ENCODE assay signal across 1 cellular context in the genomic region with DNA sequence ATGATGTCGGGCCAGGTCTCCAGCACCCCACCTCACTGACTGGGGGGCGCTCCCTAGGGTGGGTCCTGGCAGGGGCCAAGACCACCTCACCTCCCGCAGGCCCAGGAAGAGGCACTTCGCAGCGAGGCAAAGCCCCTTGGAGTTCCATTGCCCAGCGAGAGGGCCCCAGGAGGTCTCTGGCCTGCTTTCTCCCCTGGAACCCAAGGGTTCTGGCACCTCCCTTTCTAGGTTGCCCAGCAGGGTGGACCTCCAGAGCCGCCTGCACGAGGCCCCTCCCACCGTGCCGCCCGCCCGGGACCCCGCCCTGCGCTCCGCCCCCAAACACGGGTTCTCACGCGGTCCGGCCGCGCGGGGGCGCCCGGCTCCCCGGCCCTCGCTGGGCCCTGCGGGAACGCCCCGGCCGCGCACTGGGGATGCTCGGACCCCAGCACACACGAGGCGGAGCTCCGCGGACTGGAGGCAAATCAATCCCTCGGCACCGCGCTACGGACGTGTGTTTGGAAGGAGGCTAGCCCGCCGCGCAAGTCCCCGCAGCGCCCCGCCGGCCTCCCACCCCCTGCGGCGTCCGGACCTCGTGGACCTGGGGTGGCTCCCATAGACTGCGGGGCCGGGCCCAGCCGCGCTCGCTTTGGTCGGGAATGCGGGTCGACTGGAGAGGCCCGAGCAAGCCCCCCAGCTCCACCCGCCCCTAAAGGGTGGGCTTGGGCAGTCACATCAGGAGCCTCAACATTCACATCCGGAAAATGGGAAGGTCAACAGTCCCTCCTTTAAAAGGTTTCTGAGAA.
TF ChIP-seq lines count a peak whose summit lies in the region.

No MANE protein-coding gene starts in this region.

TF ChIP-seq in H1, 55 proteins besides CTCF, POLR2A, EP300 and RAD21:
- TF ChIP-seq KDM5A (IDR thresholded peaks at IDR 0.05; ENCODE audit: low read length) (no peak), CREB1 (IDR thresholded peaks at IDR 0.05) (no peak), SRF (IDR thresholded peaks at IDR 0.05; ENCODE audit: low read depth, low read length) (no peak), YY1 (IDR thresholded peaks at IDR 0.05; ENCODE audit: low read depth, low read length) (no peak), GTF2F1 (IDR thresholded peaks at IDR 0.05; ENCODE audit: borderline replicate concordance, low read depth, low read length) (0 out of 2 replicates have a peak, but pooled peaks have one; percentile 36), ZNF274 (IDR thresholded peaks at IDR 0.05; ENCODE audit: borderline replicate concordance, extremely low read depth, low read length) (no peak), BCL11A (IDR thresholded peaks at IDR 0.05; ENCODE audit: low read depth in 2 of 2, low read length in 2 of 2) (no peak), PHF8 (conservative IDR thresholded peaks at IDR 0.05; ENCODE audit: low read depth, low read length) (no peak), TAF7 (optimal IDR thresholded peaks at IDR 0.05; ENCODE audit: borderline replicate concordance, low read depth, low read length) (peak; percentile 36), TBP (IDR thresholded peaks at IDR 0.05; ENCODE audit: low read depth, low read length) (peak; percentile 76; the same call in 1 of the 2 replicates), SIN3A (conservative IDR thresholded peaks at IDR 0.05 in 1 of 2, IDR thresholded peaks at IDR 0.05 in 1 of 2; ENCODE audit: low read depth in 1 of 2, low read length in 2 of 2) (no peak), POLR2AphosphoS5 (IDR thresholded peaks at IDR 0.05; ENCODE audit: low read depth, low read length) (peak; percentile 21; the same call in 1 of the 2 replicates), HDAC6 (IDR thresholded peaks at IDR 0.05; ENCODE audit: low read depth, low read length) (no peak), USF2 (IDR thresholded peaks at IDR 0.05; ENCODE audit: low read length) (no peak), CHD1 (IDR thresholded peaks at IDR 0.05; ENCODE audit: low read depth, low read length) (no peak), KDM1A (IDR thresholded peaks at IDR 0.05; ENCODE audit: borderline replicate concordance, low read length) (peak; percentile 99), EZH2 (IDR thresholded peaks at IDR 0.05; ENCODE audit: low read depth, low read length, severe bottlenecking) (no peak), EGR1 (IDR thresholded peaks at IDR 0.05; ENCODE audit: borderline replicate concordance, low read depth, low read length) (peak; percentile 49; the same call in 1 of the 2 replicates), MAX (IDR thresholded peaks at IDR 0.05) (peak; percentile 66; the same call in 1 of the 2 replicates), HDAC2 (IDR thresholded peaks at IDR 0.05; ENCODE audit: borderline replicate concordance in 1 of 2, low read depth in 2 of 2, low read length in 2 of 2) (peak in 1 of 2 experiments; percentile 85; a peak in 2 of 4 replicates), TAF1 (IDR thresholded peaks at IDR 0.05; ENCODE audit: low read depth, low read length) (peak; percentile 39; the same call in 1 of the 2 replicates), CEBPB (IDR thresholded peaks at IDR 0.05; ENCODE audit: low read depth, low read length) (no peak), BACH1 (IDR thresholded peaks at IDR 0.05; ENCODE audit: low read length) (no peak; the same call in 1 of the 2 replicates), POU5F1 (IDR thresholded peaks at IDR 0.05; ENCODE audit: low read depth, low read length) (no peak), ASH2L (IDR thresholded peaks at IDR 0.05; ENCODE audit: low read length) (peak; percentile 15), RFX5 (IDR thresholded peaks at IDR 0.05; ENCODE audit: borderline replicate concordance, low read depth, low read length) (no peak), SIX5 (IDR thresholded peaks at IDR 0.05; ENCODE audit: low read depth, low read length) (no peak), FOSL1 (IDR thresholded peaks at IDR 0.05; ENCODE audit: insufficient read depth, low read depth, low read length) (no peak), E2F6 (IDR thresholded peaks at IDR 0.05) (peak; percentile 78)
- TF ChIP-seq, protein P1, sequence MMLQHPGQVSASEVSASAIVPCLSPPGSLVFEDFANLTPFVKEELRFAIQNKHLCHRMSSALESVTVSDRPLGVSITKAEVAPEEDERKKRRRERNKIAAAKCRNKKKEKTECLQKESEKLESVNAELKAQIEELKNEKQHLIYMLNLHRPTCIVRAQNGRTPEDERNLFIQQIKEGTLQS (IDR thresholded peaks at IDR 0.05; ENCODE audit: insufficient read depth, low read depth, low read length) = no peak
- TF ChIP-seq, protein P2, sequence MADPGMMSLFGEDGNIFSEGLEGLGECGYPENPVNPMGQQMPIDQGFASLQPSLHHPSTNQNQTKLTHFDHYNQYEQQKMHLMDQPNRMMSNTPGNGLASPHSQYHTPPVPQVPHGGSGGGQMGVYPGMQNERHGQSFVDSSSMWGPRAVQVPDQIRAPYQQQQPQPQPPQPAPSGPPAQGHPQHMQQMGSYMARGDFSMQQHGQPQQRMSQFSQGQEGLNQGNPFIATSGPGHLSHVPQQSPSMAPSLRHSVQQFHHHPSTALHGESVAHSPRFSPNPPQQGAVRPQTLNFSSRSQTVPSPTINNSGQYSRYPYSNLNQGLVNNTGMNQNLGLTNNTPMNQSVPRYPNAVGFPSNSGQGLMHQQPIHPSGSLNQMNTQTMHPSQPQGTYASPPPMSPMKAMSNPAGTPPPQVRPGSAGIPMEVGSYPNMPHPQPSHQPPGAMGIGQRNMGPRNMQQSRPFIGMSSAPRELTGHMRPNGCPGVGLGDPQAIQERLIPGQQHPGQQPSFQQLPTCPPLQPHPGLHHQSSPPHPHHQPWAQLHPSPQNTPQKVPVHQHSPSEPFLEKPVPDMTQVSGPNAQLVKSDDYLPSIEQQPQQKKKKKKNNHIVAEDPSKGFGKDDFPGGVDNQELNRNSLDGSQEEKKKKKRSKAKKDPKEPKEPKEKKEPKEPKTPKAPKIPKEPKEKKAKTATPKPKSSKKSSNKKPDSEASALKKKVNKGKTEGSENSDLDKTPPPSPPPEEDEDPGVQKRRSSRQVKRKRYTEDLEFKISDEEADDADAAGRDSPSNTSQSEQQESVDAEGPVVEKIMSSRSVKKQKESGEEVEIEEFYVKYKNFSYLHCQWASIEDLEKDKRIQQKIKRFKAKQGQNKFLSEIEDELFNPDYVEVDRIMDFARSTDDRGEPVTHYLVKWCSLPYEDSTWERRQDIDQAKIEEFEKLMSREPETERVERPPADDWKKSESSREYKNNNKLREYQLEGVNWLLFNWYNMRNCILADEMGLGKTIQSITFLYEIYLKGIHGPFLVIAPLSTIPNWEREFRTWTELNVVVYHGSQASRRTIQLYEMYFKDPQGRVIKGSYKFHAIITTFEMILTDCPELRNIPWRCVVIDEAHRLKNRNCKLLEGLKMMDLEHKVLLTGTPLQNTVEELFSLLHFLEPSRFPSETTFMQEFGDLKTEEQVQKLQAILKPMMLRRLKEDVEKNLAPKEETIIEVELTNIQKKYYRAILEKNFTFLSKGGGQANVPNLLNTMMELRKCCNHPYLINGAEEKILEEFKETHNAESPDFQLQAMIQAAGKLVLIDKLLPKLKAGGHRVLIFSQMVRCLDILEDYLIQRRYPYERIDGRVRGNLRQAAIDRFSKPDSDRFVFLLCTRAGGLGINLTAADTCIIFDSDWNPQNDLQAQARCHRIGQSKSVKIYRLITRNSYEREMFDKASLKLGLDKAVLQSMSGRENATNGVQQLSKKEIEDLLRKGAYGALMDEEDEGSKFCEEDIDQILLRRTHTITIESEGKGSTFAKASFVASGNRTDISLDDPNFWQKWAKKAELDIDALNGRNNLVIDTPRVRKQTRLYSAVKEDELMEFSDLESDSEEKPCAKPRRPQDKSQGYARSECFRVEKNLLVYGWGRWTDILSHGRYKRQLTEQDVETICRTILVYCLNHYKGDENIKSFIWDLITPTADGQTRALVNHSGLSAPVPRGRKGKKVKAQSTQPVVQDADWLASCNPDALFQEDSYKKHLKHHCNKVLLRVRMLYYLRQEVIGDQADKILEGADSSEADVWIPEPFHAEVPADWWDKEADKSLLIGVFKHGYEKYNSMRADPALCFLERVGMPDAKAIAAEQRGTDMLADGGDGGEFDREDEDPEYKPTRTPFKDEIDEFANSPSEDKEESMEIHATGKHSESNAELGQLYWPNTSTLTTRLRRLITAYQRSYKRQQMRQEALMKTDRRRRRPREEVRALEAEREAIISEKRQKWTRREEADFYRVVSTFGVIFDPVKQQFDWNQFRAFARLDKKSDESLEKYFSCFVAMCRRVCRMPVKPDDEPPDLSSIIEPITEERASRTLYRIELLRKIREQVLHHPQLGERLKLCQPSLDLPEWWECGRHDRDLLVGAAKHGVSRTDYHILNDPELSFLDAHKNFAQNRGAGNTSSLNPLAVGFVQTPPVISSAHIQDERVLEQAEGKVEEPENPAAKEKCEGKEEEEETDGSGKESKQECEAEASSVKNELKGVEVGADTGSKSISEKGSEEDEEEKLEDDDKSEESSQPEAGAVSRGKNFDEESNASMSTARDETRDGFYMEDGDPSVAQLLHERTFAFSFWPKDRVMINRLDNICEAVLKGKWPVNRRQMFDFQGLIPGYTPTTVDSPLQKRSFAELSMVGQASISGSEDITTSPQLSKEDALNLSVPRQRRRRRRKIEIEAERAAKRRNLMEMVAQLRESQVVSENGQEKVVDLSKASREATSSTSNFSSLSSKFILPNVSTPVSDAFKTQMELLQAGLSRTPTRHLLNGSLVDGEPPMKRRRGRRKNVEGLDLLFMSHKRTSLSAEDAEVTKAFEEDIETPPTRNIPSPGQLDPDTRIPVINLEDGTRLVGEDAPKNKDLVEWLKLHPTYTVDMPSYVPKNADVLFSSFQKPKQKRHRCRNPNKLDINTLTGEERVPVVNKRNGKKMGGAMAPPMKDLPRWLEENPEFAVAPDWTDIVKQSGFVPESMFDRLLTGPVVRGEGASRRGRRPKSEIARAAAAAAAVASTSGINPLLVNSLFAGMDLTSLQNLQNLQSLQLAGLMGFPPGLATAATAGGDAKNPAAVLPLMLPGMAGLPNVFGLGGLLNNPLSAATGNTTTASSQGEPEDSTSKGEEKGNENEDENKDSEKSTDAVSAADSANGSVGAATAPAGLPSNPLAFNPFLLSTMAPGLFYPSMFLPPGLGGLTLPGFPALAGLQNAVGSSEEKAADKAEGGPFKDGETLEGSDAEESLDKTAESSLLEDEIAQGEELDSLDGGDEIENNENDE (IDR thresholded peaks at IDR 0.05; ENCODE audit: insufficient replicate concordance, low read length) = no peak
